Comparison of ENCODE assay signal across 24 cellular contexts in the genomic region with DNA sequence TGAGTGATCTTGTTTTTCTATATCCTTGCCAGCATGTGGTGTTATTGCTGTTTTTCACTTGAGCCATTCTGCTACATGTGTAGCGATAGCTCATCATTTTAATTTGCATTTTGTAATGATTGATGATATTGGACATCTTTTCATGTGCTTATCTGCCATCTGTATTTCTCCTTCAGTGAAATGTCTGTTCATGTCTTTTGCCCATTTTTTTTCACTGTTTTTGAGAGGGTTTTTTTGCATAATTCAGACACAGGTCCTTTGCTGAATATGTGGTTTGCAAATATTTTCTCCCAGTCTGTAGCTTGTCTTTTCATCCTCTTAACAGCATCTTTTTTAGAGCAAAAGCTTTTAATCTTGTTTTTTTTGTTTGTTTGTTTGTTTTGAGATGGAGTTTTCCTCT.
"Had no signal": no experiment of that assay in that cellular context is flagged by ENCODE, and none has a peak within 500 bp of the region (broad histone marks: within the 10 kb centered on the region; RNA-seq: fewer than 3 reads in every experiment).

No MANE protein-coding gene starts in this region.

- H3K27ac ChIP-seq: colonic mucosa, coronary artery, dorsolateral prefrontal cortex, epithelial cell of prostate, esophagus muscularis mucosa, esophagus squamous epithelium, foreskin keratinocyte, gastrocnemius medialis, gastroesophageal sphincter, heart left ventricle, heart right ventricle had no signal

- H3K27me3 ChIP-seq: colonic mucosa, dorsolateral prefrontal cortex, gastrocnemius medialis had no signal

- ATAC-seq: effector memory CD8-positive, alpha-beta T cell; esophagus mucosa; foreskin keratinocyte; gastrocnemius medialis; gastroesophageal sphincter; heart left ventricle; heart right ventricle had no signal

- H3K9me3 ChIP-seq: colonic mucosa, esophagus muscularis mucosa, esophagus squamous epithelium, gastrocnemius medialis, gastroesophageal sphincter, heart left ventricle, heart right ventricle had no signal

- H3K36me3 ChIP-seq: colonic mucosa, esophagus muscularis mucosa, esophagus squamous epithelium, gastroesophageal sphincter had no signal

- DNase-seq: colonic mucosa; cortex of kidney; dermis blood vessel endothelial cell; dorsolateral prefrontal cortex; effector CD4-positive, alpha-beta T cell; effector CD8-positive, alpha-beta T cell; effector memory CD4-positive, alpha-beta T cell; effector memory CD8-positive, alpha-beta T cell; endodermal cell; erythroblast; esophagus squamous epithelium; foreskin fibroblast; foreskin keratinocyte; foreskin melanocyte; gastrocnemius medialis; glutamatergic neuron; head of caudate nucleus; heart left ventricle; heart right ventricle had no signal

- H3K4me3 ChIP-seq: colonic mucosa, coronary artery, dorsolateral prefrontal cortex, esophagus muscularis mucosa, esophagus squamous epithelium, gastrocnemius medialis, gastroesophageal sphincter, heart left ventricle, heart right ventricle had no signal
